In genomic region chr12:62006076-62006732, GRCh38 we compare ENCODE assay signal across 8 cellular contexts.
DNase-seq lines count a peak whose midpoint lies in the region; ATAC-seq and TF ChIP-seq lines count a peak whose summit lies in the region.

No MANE protein-coding gene starts in this region.

- POLR2A ChIA-PET in activated CD4-positive, alpha-beta memory T cell treated with anti-CD3 and anti-CD28 coated beads for 36 hours (lab: Charles Lee), result no interaction called here

- peak; percentile 22 for DNase-seq in activated CD4-positive, alpha-beta T cell treated with anti-CD3 and anti-CD28 coated beads for 48 hours
- no peak for DNase-seq in activated CD4-positive, alpha-beta T cell treated with anti-CD3 and anti-CD28 coated beads, Interleukin-2, amount 50 U/mL, for 4 hours
- peak; percentile 10 for DNase-seq in activated CD4-positive, alpha-beta memory T cell treated with anti-CD3 and anti-CD28 coated beads for 36 hours
- DNase-seq in hepatocyte (ENCODE audit: low spot score), result peak; percentile 52
- DNase-seq in tibial nerve (ENCODE audit: low spot score in 2 of 2), result peak in 1 of 2 donors; percentile 22
- no peak for DNase-seq in cortex of kidney (lab: John Stamatoyannopoulos, UW)

- H3K79me2 ChIP-seq in hepatocyte, result no peaks in the 10 kb centered on the region

- intact Hi-C loops in activated CD4-positive, alpha-beta memory T cell treated with anti-CD3 and anti-CD28 coated beads for 36 hours (cut with micrococcal nuclease), result loop anchor here (2.0 to 5.0 kb wide), 2 partner anchors 187 to 1319 kb away; a partner anchor contains a TSS

- H4K20me1 ChIP-seq in hepatocyte (ENCODE audit: insufficient read depth, poor library complexity, severe bottlenecking), result no peaks in the 10 kb centered on the region

- H3K36me3 ChIP-seq in hepatocyte (replicated peaks; ENCODE audit: insufficient read depth, low read depth) (no peaks in the 10 kb centered on the region), tibial nerve (no peaks in the 10 kb centered on the region)

- H3K9me3 ChIP-seq in hepatocyte (ENCODE audit: low read depth) (no peaks in the 10 kb centered on the region), tibial nerve (no peaks in the 10 kb centered on the region)

- WGBS in hepatocyte (ENCODE audit: low lambda C conversion rate, missing lambda C conversion rate), result 22% methylated on average over 5 of the region's 5 CpGs
- 25 to 26% methylated on average over 5 of the region's 5 CpGs for WGBS in tibial nerve, 2 donors

- no peaks in the 10 kb centered on the region for H3K4me1 Mint-ChIP-seq in activated CD4-positive, alpha-beta memory T cell treated with anti-CD3 and anti-CD28 coated beads for 36 hours (ENCODE audit: low read depth)

- H3K27ac Mint-ChIP-seq in activated CD4-positive, alpha-beta memory T cell treated with anti-CD3 and anti-CD28 coated beads for 36 hours, result no peak overlapping the region

- H3K36me3 Mint-ChIP-seq in activated CD4-positive, alpha-beta memory T cell treated with anti-CD3 and anti-CD28 coated beads for 36 hours, result no peaks in the 10 kb centered on the region

- no peak for TF ChIP-seq EP300 in tibial nerve (IDR thresholded peaks at IDR 0.05)

- H3K4me1 ChIP-seq in hepatocyte (ENCODE audit: insufficient read depth), result no peaks in the 10 kb centered on the region
- H3K4me1 ChIP-seq in tibial nerve, result no peaks in the 10 kb centered on the region

- no peak overlapping the region for H3K4me3 Mint-ChIP-seq in activated CD4-positive, alpha-beta memory T cell treated with anti-CD3 and anti-CD28 coated beads for 36 hours

- no peak for TF ChIP-seq POLR2A in tibial nerve (IDR thresholded peaks at IDR 0.05)

- H3K9me2 ChIP-seq in hepatocyte (replicated peaks; ENCODE audit: insufficient read depth), result no peaks in the 10 kb centered on the region

- CTCF ChIA-PET in activated CD4-positive, alpha-beta memory T cell treated with anti-CD3 and anti-CD28 coated beads for 36 hours (lab: Charles Lee), result interaction anchor here (0.7 to 1.9 kb wide), 4 partner anchors 11 to 190 kb away, joined by 3 to 7 read pairs (median 4); no protein-coding TSS in a partner anchor

- H3K27me3 Mint-ChIP-seq in activated CD4-positive, alpha-beta memory T cell treated with anti-CD3 and anti-CD28 coated beads for 36 hours, result peaks cover 1% of the 10 kb centered on the region

- H3K4me2 ChIP-seq in hepatocyte, result no peak overlapping the region

- H3K27me3 ChIP-seq in hepatocyte, result no peaks in the 10 kb centered on the region
- no peaks in the 10 kb centered on the region for H3K27me3 ChIP-seq in tibial nerve

- H3K27ac ChIP-seq in hepatocyte (no peak overlapping the region), tibial nerve (no peak overlapping the region)

- TF ChIP-seq CTCF in LNCAP (IDR thresholded peaks at IDR 0.05), result peak; percentile 75
- TF ChIP-seq CTCF in hepatocyte (IDR thresholded peaks at IDR 0.05; ENCODE audit: poor library complexity), result peak; percentile 73
- TF ChIP-seq CTCF in tibial nerve (IDR thresholded peaks at IDR 0.05), result peak in 4 of 5 experiments; percentile 23 to 48 (median 40)

- H3K9me3 Mint-ChIP-seq in activated CD4-positive, alpha-beta memory T cell treated with anti-CD3 and anti-CD28 coated beads for 36 hours, result no peaks in the 10 kb centered on the region

- no peak overlapping the region for H2AFZ ChIP-seq in hepatocyte

- H3K4me3 ChIP-seq in hepatocyte, result no peak overlapping the region
- H3K4me3 ChIP-seq in tibial nerve, result no peak overlapping the region

- ATAC-seq in GM21367 (IDR thresholded peaks at IDR 0.05; ENCODE audit: unreplicated experiment), result peak; percentile 83

Comparison
In these comparisons a context has a peak if more than half of its experiments do, and no peak if none do; other contexts are left out.
1. DNase-seq: peak in activated CD4-positive, alpha-beta T cell treated with anti-CD3 and anti-CD28 coated beads for 48 hours (single experiment), activated CD4-positive, alpha-beta memory T cell treated with anti-CD3 and anti-CD28 coated beads for 36 hours (single experiment) and hepatocyte (single experiment); none in activated CD4-positive, alpha-beta T cell treated with anti-CD3 and anti-CD28 coated beads, Interleukin-2, amount 50 U/mL, for 4 hours (0 of 2) and cortex of kidney (single experiment).
2. Peak in every context shown above with its lines, with median percentiles within 50 percentile points of each other: CTCF ChIP-seq.